26 cellular contexts compared by ENCODE assay signal in genomic region chr20:11982289-11982957, GRCh38.
DNase-seq lines count a peak whose midpoint lies in the region; ATAC-seq and TF ChIP-seq lines count a peak whose summit lies in the region.
"Had no signal": no experiment of that assay in that cellular context is flagged by ENCODE, and none has a peak within 500 bp of the region (broad histone marks: within the 10 kb centered on the region; RNA-seq: fewer than 3 reads in every experiment).

No MANE protein-coding gene starts in this region.

- ATAC-seq in Right ventricle myocardium inferior, result peak; percentile 67
- ATAC-seq: activated CD8-positive, alpha-beta memory T cell treated with anti-CD3 and anti-CD28 coated beads, Interleukin-2, amount 10 ng/mL, durations not matched to agents 7 days and 5 days; activated T-cell treated with anti-CD3 and anti-CD28 coated beads, Interleukin-2, amount 50 U/mL, for 72 hours; upper lobe of right lung; WTC11 had no signal

- H3K9me3 ChIP-seq in right atrium auricular region, result no peaks in the 10 kb centered on the region
- H3K9me3 ChIP-seq in liver (ENCODE audit: control insufficient read depth in 4 of 4, low read length in 3 of 4), result no peaks in the 10 kb centered on the region
- no peaks in the 10 kb centered on the region for H3K9me3 ChIP-seq in stomach
- H3K9me3 ChIP-seq: upper lobe of right lung had no signal

- TF ChIP-seq EP300 in stomach (IDR thresholded peaks at IDR 0.05), result no peak

- no peak overlapping the region for H3K4me3 Mint-ChIP-seq in activated naive CD4-positive, alpha-beta T cell treated with anti-CD3 and anti-CD28 coated beads for 36 hours
- H3K4me3 Mint-ChIP-seq: activated CD8-positive, alpha-beta memory T cell treated with anti-CD3 and anti-CD28 coated beads, Interleukin-2, amount 10 ng/mL, durations not matched to agents 7 days and 5 days; activated T-cell treated with anti-CD3 and anti-CD28 coated beads, Interleukin-2, amount 50 U/mL, for 72 hours; CD4-positive, alpha-beta memory T cell; mesothelial cell of epicardium; WTC11 had no signal

- CTCF ChIA-PET in activated naive CD4-positive, alpha-beta T cell treated with anti-CD3 and anti-CD28 coated beads for 36 hours (lab: Charles Lee), result no interaction called here

- H3K27me3 Mint-ChIP-seq in activated naive CD4-positive, alpha-beta T cell treated with anti-CD3 and anti-CD28 coated beads for 36 hours (ENCODE audit: low read depth), result peaks cover 4% of the 10 kb centered on the region
- H3K27me3 Mint-ChIP-seq: activated CD8-positive, alpha-beta memory T cell treated with anti-CD3 and anti-CD28 coated beads, Interleukin-2, amount 10 ng/mL, durations not matched to agents 7 days and 5 days; CD4-positive, alpha-beta memory T cell had no signal

- H3K36me3 Mint-ChIP-seq in activated naive CD4-positive, alpha-beta T cell treated with anti-CD3 and anti-CD28 coated beads for 36 hours (ENCODE audit: low read depth), result no peaks in the 10 kb centered on the region
- H3K36me3 Mint-ChIP-seq: activated CD8-positive, alpha-beta memory T cell treated with anti-CD3 and anti-CD28 coated beads, Interleukin-2, amount 10 ng/mL, durations not matched to agents 7 days and 5 days; CD4-positive, alpha-beta memory T cell; mesothelial cell of epicardium had no signal

- TF ChIP-seq POLR2A in stomach (IDR thresholded peaks at IDR 0.05), result no peak

- no peaks in the 10 kb centered on the region for H3K27me3 ChIP-seq in right atrium auricular region
- no peaks in the 10 kb centered on the region for H3K27me3 ChIP-seq in liver (ENCODE audit: control insufficient read depth in 4 of 4, insufficient read depth in 4 of 4, low read length in 3 of 4)
- no peaks in the 10 kb centered on the region for H3K27me3 ChIP-seq in stomach
- H3K27me3 ChIP-seq: upper lobe of right lung had no signal

- H3K4me1 Mint-ChIP-seq in activated naive CD4-positive, alpha-beta T cell treated with anti-CD3 and anti-CD28 coated beads for 36 hours (ENCODE audit: low read depth), result no peaks in the 10 kb centered on the region
- H3K4me1 Mint-ChIP-seq: activated CD8-positive, alpha-beta memory T cell treated with anti-CD3 and anti-CD28 coated beads, Interleukin-2, amount 10 ng/mL, durations not matched to agents 7 days and 5 days; CD4-positive, alpha-beta memory T cell; mesothelial cell of epicardium had no signal

- H3K9me3 Mint-ChIP-seq in activated naive CD4-positive, alpha-beta T cell treated with anti-CD3 and anti-CD28 coated beads for 36 hours, result no peaks in the 10 kb centered on the region
- H3K9me3 Mint-ChIP-seq: mesothelial cell of epicardium, WTC11 had no signal

- H3K36me3 ChIP-seq in right atrium auricular region (no peaks in the 10 kb centered on the region), liver (ENCODE audit: control insufficient read depth in 4 of 4, insufficient read depth in 3 of 4, low read depth in 1 of 4, low read length in 3 of 4) (no peaks in the 10 kb centered on the region), stomach (no peaks in the 10 kb centered on the region)
- H3K36me3 ChIP-seq: upper lobe of right lung had no signal

- H3K9ac ChIP-seq in liver (ENCODE audit: low read depth in 1 of 2, low read length in 2 of 2), result no peak overlapping the region
- H3K9ac ChIP-seq: parathyroid adenoma had no signal

- H3K27ac Mint-ChIP-seq in activated naive CD4-positive, alpha-beta T cell treated with anti-CD3 and anti-CD28 coated beads for 36 hours, result no peak overlapping the region
- H3K27ac Mint-ChIP-seq: activated CD8-positive, alpha-beta memory T cell treated with anti-CD3 and anti-CD28 coated beads, Interleukin-2, amount 10 ng/mL, durations not matched to agents 7 days and 5 days; activated T-cell treated with anti-CD3 and anti-CD28 coated beads, Interleukin-2, amount 50 U/mL, for 72 hours; CD4-positive, alpha-beta memory T cell; mesothelial cell of epicardium; WTC11 had no signal

- H3K27ac ChIP-seq in right atrium auricular region (no peak overlapping the region), liver (ENCODE audit: low read depth in 1 of 2, low read length in 2 of 2) (no peak overlapping the region), stomach (peak overlapping the region; percentile 45 to 77 (median 71))
- H3K27ac ChIP-seq: coronary artery, parathyroid adenoma, upper lobe of right lung had no signal

- TF ChIP-seq RAD21 in liver (IDR thresholded peaks at IDR 0.05), result no peak

- intact Hi-C loops in Right ventricle myocardium inferior (cut with DNase I), result no loop called here
- intact Hi-C loops in stomach (cut with DNase I; ENCODE audit: low total_unique reads), result no loop called here
- intact Hi-C loops in activated naive CD4-positive, alpha-beta T cell treated with anti-CD3 and anti-CD28 coated beads for 36 hours (cut with micrococcal nuclease), result no loop called here

- H3K4me1 ChIP-seq in right atrium auricular region, result no peaks in the 10 kb centered on the region
- peaks cover 0 to 4% (median 0%) of the 10 kb centered on the region in 4 donors for H3K4me1 ChIP-seq in liver (ENCODE audit: control insufficient read depth in 4 of 4, insufficient read depth in 4 of 4, low read length in 3 of 4)
- peaks cover 0 to 8% (median 7%) of the 10 kb centered on the region in 4 donors for H3K4me1 ChIP-seq in stomach
- H3K4me1 ChIP-seq: parathyroid adenoma, upper lobe of right lung had no signal

- TF ChIP-seq CTCF in right atrium auricular region (IDR thresholded peaks at IDR 0.05), result no peak
- no peak for TF ChIP-seq CTCF in epithelial cell of proximal tubule (conservative IDR thresholded peaks at IDR 0.05; ENCODE audit: low read depth, low read length)
- TF ChIP-seq CTCF in liver (IDR thresholded peaks at IDR 0.05; ENCODE audit: low read depth, low read length, missing input control), result no peak
- no peak for TF ChIP-seq CTCF in stomach (IDR thresholded peaks at IDR 0.05)
- TF ChIP-seq CTCF in GM10266 (IDR thresholded peaks at IDR 0.05; ENCODE audit: control insufficient read depth, insufficient read depth, low read depth, missing control alignments), result no peak

- 41% methylated on average over 5 of the region's 5 CpGs for WGBS in liver
- WGBS in stomach, 5 donors, result 32 to 58% (median 37%) methylated on average over 5 of the region's 5 CpGs

- DNase-seq in Right ventricle myocardium inferior (ENCODE audit: missing footprints), result no peak
- DNase-seq in right atrium auricular region (ENCODE audit: low spot score), result no peak
- DNase-seq in epithelial cell of proximal tubule (ENCODE audit: low read depth), result no peak
- DNase-seq in stomach, result peak; percentile 55
- DNase-seq in stimulated activated naive CD4-positive, alpha-beta T cell (lab: John Stamatoyannopoulos, UW), result no peak
- no peak for DNase-seq in activated naive CD4-positive, alpha-beta T cell treated with anti-CD3 and anti-CD28 coated beads for 36 hours
- no peak for DNase-seq in GM10266 (ENCODE audit: extremely low spot score)
- DNase-seq: 8988T; activated CD4-positive, alpha-beta T cell treated with anti-CD3 and anti-CD28 coated beads, Interleukin-2, amount 50 U/mL, for 1 hour; activated CD8-positive, alpha-beta memory T cell treated with anti-CD3 and anti-CD28 coated beads, Interleukin-2, amount 10 ng/mL, durations not matched to agents 7 days and 5 days; activated naive CD4-positive, alpha-beta T cell treated with Interleukin-2 at 50 U/mL for 16 hours; activated T-cell treated with anti-CD3 and anti-CD28 coated beads, Interleukin-2, amount 50 U/mL, for 72 hours; amygdala; CD4-positive, alpha-beta memory T cell; GF-D8; NCI-H1048; NCI-H2029 treated with DMSO at 0.1 percent for 48 hours; NCI-H226; NCI-H82; substantia nigra; upper lobe of right lung had no signal

- H3K4me3 ChIP-seq in right atrium auricular region, result no peak overlapping the region
- peak overlapping the region; percentile 23 for H3K4me3 ChIP-seq in epithelial cell of proximal tubule (ENCODE audit: low read depth, low read length)
- H3K4me3 ChIP-seq in liver (ENCODE audit: low read depth in 1 of 3, low read length in 3 of 3), result peak overlapping the region; percentile 27 to 59 (median 27)
- H3K4me3 ChIP-seq in stomach, result peak overlapping the region; percentile 17 to 41 (median 31)
- H3K4me3 ChIP-seq: coronary artery, upper lobe of right lung had no signal

TF ChIP-seq in liver, 16 proteins besides CTCF, POLR2A, EP300 and RAD21:
- TF ChIP-seq GABPA (IDR thresholded peaks at IDR 0.05 in 1 of 2, conservative IDR thresholded peaks at IDR 0.05 in 1 of 2), result peak in 1 of 2 donors; percentile 34
- peak; percentile 61 for TF ChIP-seq NR2F2 (IDR thresholded peaks at IDR 0.05)
- TF ChIP-seq FOXA1 (IDR thresholded peaks at IDR 0.05), result no peak
- TF ChIP-seq SP1 (IDR thresholded peaks at IDR 0.05), result peak; percentile 44
- TF ChIP-seq HNF4G (IDR thresholded peaks at IDR 0.05), result peak; percentile 19
- peak; percentile 33 to 54 for TF ChIP-seq RXRA (IDR thresholded peaks at IDR 0.05)
- TF ChIP-seq HNF4A (conservative IDR thresholded peaks at IDR 0.05), result peak; percentile 48 to 49
- peak; percentile 32 for TF ChIP-seq FOXA2 (IDR thresholded peaks at IDR 0.05)
- no peak for TF ChIP-seq TAF1 (conservative IDR thresholded peaks at IDR 0.05)
- TF ChIP-seq JUND (IDR thresholded peaks at IDR 0.05), result peak in 1 of 2 donors; percentile 27
- TF ChIP-seq, protein P1, sequence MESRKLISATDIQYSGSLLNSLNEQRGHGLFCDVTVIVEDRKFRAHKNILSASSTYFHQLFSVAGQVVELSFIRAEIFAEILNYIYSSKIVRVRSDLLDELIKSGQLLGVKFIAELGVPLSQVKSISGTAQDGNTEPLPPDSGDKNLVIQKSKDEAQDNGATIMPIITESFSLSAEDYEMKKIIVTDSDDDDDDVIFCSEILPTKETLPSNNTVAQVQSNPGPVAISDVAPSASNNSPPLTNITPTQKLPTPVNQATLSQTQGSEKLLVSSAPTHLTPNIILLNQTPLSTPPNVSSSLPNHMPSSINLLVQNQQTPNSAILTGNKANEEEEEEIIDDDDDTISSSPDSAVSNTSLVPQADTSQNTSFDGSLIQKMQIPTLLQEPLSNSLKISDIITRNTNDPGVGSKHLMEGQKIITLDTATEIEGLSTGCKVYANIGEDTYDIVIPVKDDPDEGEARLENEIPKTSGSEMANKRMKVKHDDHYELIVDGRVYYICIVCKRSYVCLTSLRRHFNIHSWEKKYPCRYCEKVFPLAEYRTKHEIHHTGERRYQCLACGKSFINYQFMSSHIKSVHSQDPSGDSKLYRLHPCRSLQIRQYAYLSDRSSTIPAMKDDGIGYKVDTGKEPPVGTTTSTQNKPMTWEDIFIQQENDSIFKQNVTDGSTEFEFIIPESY (IDR thresholded peaks at IDR 0.05), result no peak

Comparison
In these comparisons a context has a peak if more than half of its experiments do, and no peak if none do; other contexts are left out.
1. H3K27ac ChIP-seq: peak in stomach (5 of 5); none in right atrium auricular region (0 of 2) and liver (0 of 2).
2. H3K4me3 ChIP-seq: peak in epithelial cell of proximal tubule (single experiment), liver (3 of 3) and stomach (4 of 4); none in right atrium auricular region (0 of 2).